ENCODE assay signal across 8 cellular contexts in the genomic region with DNA sequence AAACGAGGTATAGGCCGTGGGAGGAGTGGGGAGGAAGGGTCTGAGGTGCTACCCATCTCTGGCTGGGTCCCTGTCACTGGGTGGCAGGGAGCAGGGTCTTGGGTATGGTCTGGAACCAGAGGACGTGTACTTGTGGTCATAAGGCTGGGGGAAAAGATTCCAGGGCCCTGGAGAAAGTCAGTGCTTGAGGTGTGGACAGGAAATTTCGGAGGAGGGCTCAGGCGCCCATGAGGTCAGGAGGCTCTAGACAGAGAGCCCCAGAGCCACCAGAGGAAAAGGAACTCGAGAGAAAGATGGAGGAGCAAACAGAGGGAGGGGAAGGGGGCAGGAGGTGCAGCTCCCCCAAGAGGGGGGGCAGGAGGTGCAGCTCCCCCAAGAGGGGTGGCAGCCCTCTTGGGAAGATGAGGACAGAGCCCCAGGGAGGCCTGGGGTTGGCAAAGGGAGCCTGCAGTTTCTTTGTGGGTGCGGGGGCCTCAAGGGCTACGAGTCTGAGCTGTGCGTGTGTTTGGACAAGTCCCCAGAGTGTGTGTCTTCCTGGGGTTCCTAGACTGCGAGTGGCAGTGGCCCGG. TPM values are rescaled to one million over a fixed set of nuclear protein-coding genes. Genes with fewer than 3 reads are reported as not detected.
DNase-seq lines count a peak whose midpoint lies in the region; ATAC-seq, FAIRE-seq and TF ChIP-seq lines count a peak whose summit lies in the region.

No MANE protein-coding gene starts in this region.

- CTCF ChIA-PET in OCI-LY7 (lab: Charles Lee; ENCODE audit: unreplicated experiment) = interaction anchor here (0.7 to 2.2 kb wide), 8 partner anchors 9 to 65 kb away, joined by 3 to 15 read pairs (median 4); partner anchors contain the start of genes PRMT7 and SLC7A6OS

- BruUV-seq in OCI-LY7 (replicated peaks; lab: Mats Ljungman, UMichigan) = no TSS peak

- in situ Hi-C loops in gastrocnemius medialis (cut with MboI; ENCODE audit: low sequenced_read_pairs in 4 of 4) = loop anchor here in 2 of 4 donors (5.0 kb wide), 2 partner anchors 64 to 69 kb away; no protein-coding TSS in a partner anchor

- intact Hi-C loops in OCI-LY7 (cut with micrococcal nuclease; ENCODE audit: unreplicated experiment) (loop anchor here (1.0 kb wide), 2 partner anchors 22 to 47 kb away; partner anchors contain the start of gene SLC7A6OS), esophagus squamous epithelium (cut with DNase I) (no loop called here), gastrocnemius medialis (cut with DNase I; ENCODE audit: low total_unique reads) (loop anchor here (2.0 to 5.0 kb wide), 2 partner anchors 19 to 49 kb away; partner anchors contain the start of genes PRMT7 and SLC7A6OS)

- TF ChIP-seq POLR2A in esophagus squamous epithelium (IDR thresholded peaks at IDR 0.05) (no peak), gastrocnemius medialis (IDR thresholded peaks at IDR 0.05) (no peak), GM12891 (IDR thresholded peaks at IDR 0.05; ENCODE audit: low read depth, low read length) (no peak)

- H4K20me1 ChIP-seq in OCI-LY7 (ENCODE audit: insufficient read depth, low read length) = peaks cover 3% of the 10 kb centered on the region; the same call in 1 of the 2 replicates

- H3K4me2 ChIP-seq in OCI-LY7 (ENCODE audit: low read length) = peak overlapping the region; percentile 92

- H3K27me3 ChIP-seq in esophagus squamous epithelium = no peaks in the 10 kb centered on the region
- no peaks in the 10 kb centered on the region for H3K27me3 ChIP-seq in gastrocnemius medialis

- peak overlapping the region; percentile 75 for H3K4me3 ChIP-seq in OCI-LY7 (ENCODE audit: low read depth, low read length, poor library complexity, severe bottlenecking)
- peak overlapping the region; percentile 71 to 95 (median 81) for H3K4me3 ChIP-seq in esophagus squamous epithelium
- peak overlapping the region; percentile 84 to 96 (median 94) for H3K4me3 ChIP-seq in gastrocnemius medialis

- POLR2A ChIA-PET in OCI-LY7 (lab: Charles Lee) = interaction anchor here (0.6 to 2.7 kb wide), 12 partner anchors 9 to 457 kb away, joined by 3 to 13 read pairs (median 4); partner anchors contain the start of genes PRMT7, SLC7A6OS and TSNAXIP1

- no peaks in the 10 kb centered on the region for H3K9me2 ChIP-seq in OCI-LY7 (ENCODE audit: insufficient read depth, low read length)

- 43 to 66% methylated on average over 7 to 9 of the region's 11 CpGs for WGBS in esophagus squamous epithelium, 2 donors

- no peak for TF ChIP-seq CTCF in OCI-LY7 (conservative IDR thresholded peaks at IDR 0.05; ENCODE audit: low read length)
- TF ChIP-seq CTCF in esophagus squamous epithelium (IDR thresholded peaks at IDR 0.05) = no peak
- TF ChIP-seq CTCF in gastrocnemius medialis (IDR thresholded peaks at IDR 0.05 in 4 of 5, conservative IDR thresholded peaks at IDR 0.05 in 1 of 5) = no peak

- H3K4me1 ChIP-seq in OCI-LY7 (ENCODE audit: insufficient read depth, low read length, poor library complexity, severe bottlenecking) = peaks cover 55% of the 10 kb centered on the region
- peaks cover 15 to 50% (median 15%) of the 10 kb centered on the region in 3 donors for H3K4me1 ChIP-seq in esophagus squamous epithelium
- peaks cover 44 to 69% of the 10 kb centered on the region in 2 donors for H3K4me1 ChIP-seq in gastrocnemius medialis

- H3K27ac ChIP-seq in OCI-LY7 (ENCODE audit: low read depth, low read length, poor library complexity, severe bottlenecking) (peak overlapping the region; percentile 80), esophagus squamous epithelium (peak overlapping the region; percentile 92 to 99 (median 94)), gastrocnemius medialis (peak overlapping the region; percentile 95 to 100 (median 99))

- no peak for DNase-seq in OCI-LY7 (ENCODE audit: low spot score)
- DNase-seq in esophagus squamous epithelium (lab: John Stamatoyannopoulos, UW) = no peak
- DNase-seq in gastrocnemius medialis = no peak
- DNase-seq in NCI-H1092 (lab: John Stamatoyannopoulos, UW) = no peak
- no peak for DNase-seq in hypothalamus (lab: John Stamatoyannopoulos, UW)
- DNase-seq in GM12891 (ENCODE audit: insufficient read length, low spot score) = no peak
- no peak for DNase-seq in occipital lobe (lab: John Stamatoyannopoulos, UW)

- H3K9me3 ChIP-seq in OCI-LY7 (ENCODE audit: low read length) (no peaks in the 10 kb centered on the region), esophagus squamous epithelium (no peaks in the 10 kb centered on the region), gastrocnemius medialis (no peaks in the 10 kb centered on the region)

- peaks cover 38% of the 10 kb centered on the region for H3K79me2 ChIP-seq in OCI-LY7 (ENCODE audit: insufficient read depth, low read depth, low read length)

- FAIRE-seq in GM12891 (lab: Jason Lieb, UNC) = no peak

- H2AFZ ChIP-seq in OCI-LY7 (ENCODE audit: low read length) = peak overlapping the region; percentile 76

- ATAC-seq in GM19452 (IDR thresholded peaks at IDR 0.05; ENCODE audit: unreplicated experiment) (peak; percentile 4), gastrocnemius medialis (no peak)

- peaks cover 32% of the 10 kb centered on the region for H3K36me3 ChIP-seq in OCI-LY7 (ENCODE audit: insufficient read depth, low read length)
- H3K36me3 ChIP-seq in esophagus squamous epithelium = peaks cover 5 to 22% (median 6%) of the 10 kb centered on the region in 3 donors
- H3K36me3 ChIP-seq in gastrocnemius medialis = peaks cover 0 to 32% of the 10 kb centered on the region in 2 donors

TF ChIP-seq in GM12891, 5 proteins besides CTCF, POLR2A, EP300 and RAD21:
- TF ChIP-seq SPI1 (IDR thresholded peaks at IDR 0.05; ENCODE audit: low read depth, low read length) (no peak), PAX5 (IDR thresholded peaks at IDR 0.05; ENCODE audit: insufficient read depth, low read length, severe bottlenecking) (no peak)
TF ChIP-seq in GM12891: peak in this region for 0.

RNA-seq across cellular contexts. Expression of gene SLC7A6, which starts 0.7 kb away (rescaled TPM):
- 50.9 and 53.1 TPM in 2 replicates for total RNA-seq in OCI-LY7 (2014; rRNA removed; shearing (Covaris generic))
- total RNA-seq in OCI-LY7 (2022) = 79.5 and 98.8 TPM in 2 replicates
- total RNA-seq in esophagus squamous epithelium = 10 to 100 TPM in 1 of 4 donors, 1 to 10 TPM in 3; 5.7 to 28.2 (median 7.9) TPM
- 100 to 1,000 TPM in 3 of 4 donors, 10 to 100 TPM in 1; 97.3 to 205 (median 117) TPM for total RNA-seq in gastrocnemius medialis
- 27.0 TPM for polyA plus RNA-seq in GM12891 (2012; ENCODE audit: low read depth, missing spikeins)
- total RNA-seq in occipital lobe = 20.1 TPM

RNA-seq across cellular contexts. Expression of gene PLA2G15, which starts 18.5 kb away (rescaled TPM):
- total RNA-seq in OCI-LY7 (2014; rRNA removed; shearing (Covaris generic)) = 38.9 and 46.2 TPM in 2 replicates
- total RNA-seq in OCI-LY7 (2022) (27.5 and 36.8 TPM in 2 replicates), esophagus squamous epithelium (1 to 10 TPM; 3.3 to 9.8 (median 6.6) TPM), gastrocnemius medialis (10 to 100 TPM; 67.8 to 91.3 (median 84.8) TPM), occipital lobe (17.3 TPM)
- 6.5 TPM for polyA plus RNA-seq in GM12891 (2012; ENCODE audit: low read depth, missing spikeins)

RNA-seq across cellular contexts. Expression of gene ESRP2, which starts 27.7 kb away (rescaled TPM):
- total RNA-seq in OCI-LY7 (2014; rRNA removed; shearing (Covaris generic)) = 0.08 TPM in 1 of 2 replicates, not detected in the other
- total RNA-seq in OCI-LY7 (2022) = not detected in 2 replicates
- 100 to 1,000 TPM in 3 of 4 donors, 10 to 100 TPM in 1; 44.6 to 137 (median 118) TPM for total RNA-seq in esophagus squamous epithelium
- under 1 TPM in 3 of 4 donors, not detected in 1; 0.11 to 0.51 (median 0.13) TPM for total RNA-seq in gastrocnemius medialis
- polyA plus RNA-seq in GM12891 (2012; ENCODE audit: low read depth, missing spikeins) = 0.12 TPM
- total RNA-seq in occipital lobe = not detected

RNA-seq across cellular contexts. Expression of gene SLC7A6OS, which starts 47.1 kb away (rescaled TPM):
- 28.6 and 35.2 TPM in 2 replicates for total RNA-seq in OCI-LY7 (2014; rRNA removed; shearing (Covaris generic))
- 33.4 and 35.8 TPM in 2 replicates for total RNA-seq in OCI-LY7 (2022)
- 10 to 100 TPM in 1 of 4 donors, 1 to 10 TPM in 3; 4.5 to 16.2 (median 6.7) TPM for total RNA-seq in esophagus squamous epithelium
- total RNA-seq in gastrocnemius medialis = 1 to 10 TPM; 5.0 to 8.8 (median 7.3) TPM
- 14.2 TPM for polyA plus RNA-seq in GM12891 (2012; ENCODE audit: low read depth, missing spikeins)
- 12.8 TPM for total RNA-seq in occipital lobe

RNA-seq across cellular contexts. Expression of gene PRMT7, which starts 47.2 kb away (rescaled TPM):
- 75.3 and 85.1 TPM in 2 replicates for total RNA-seq in OCI-LY7 (2014; rRNA removed; shearing (Covaris generic))
- 80.4 and 85.5 TPM in 2 replicates for total RNA-seq in OCI-LY7 (2022)
- total RNA-seq in esophagus squamous epithelium = 10 to 100 TPM; 15.2 to 35.7 (median 21.2) TPM
- total RNA-seq in gastrocnemius medialis = 10 to 100 TPM; 22.2 to 41.0 (median 32.8) TPM
- polyA plus RNA-seq in GM12891 (2012; ENCODE audit: low read depth, missing spikeins) = 49.7 TPM
- 44.0 TPM for total RNA-seq in occipital lobe

Comparison
In these comparisons a context has a peak if more than half of its experiments do, and no peak if none do; other contexts are left out.
1. RNA of gene ESRP2, which starts 27.7 kb away (total RNA-seq): 44.6 to 137 TPM in esophagus squamous epithelium; 0.08 TPM in OCI-LY7, 0.11 to 0.51 TPM in gastrocnemius medialis and not detected in occipital lobe (single experiment); every median in the first group is over 10 times any median in the second.
2. Peak in every context shown above with its lines, with median percentiles within 50 percentile points of each other: H3K27ac ChIP-seq and H3K4me3 ChIP-seq.